Comparison of ENCODE assay signal across 16 cellular contexts in the genomic region with DNA sequence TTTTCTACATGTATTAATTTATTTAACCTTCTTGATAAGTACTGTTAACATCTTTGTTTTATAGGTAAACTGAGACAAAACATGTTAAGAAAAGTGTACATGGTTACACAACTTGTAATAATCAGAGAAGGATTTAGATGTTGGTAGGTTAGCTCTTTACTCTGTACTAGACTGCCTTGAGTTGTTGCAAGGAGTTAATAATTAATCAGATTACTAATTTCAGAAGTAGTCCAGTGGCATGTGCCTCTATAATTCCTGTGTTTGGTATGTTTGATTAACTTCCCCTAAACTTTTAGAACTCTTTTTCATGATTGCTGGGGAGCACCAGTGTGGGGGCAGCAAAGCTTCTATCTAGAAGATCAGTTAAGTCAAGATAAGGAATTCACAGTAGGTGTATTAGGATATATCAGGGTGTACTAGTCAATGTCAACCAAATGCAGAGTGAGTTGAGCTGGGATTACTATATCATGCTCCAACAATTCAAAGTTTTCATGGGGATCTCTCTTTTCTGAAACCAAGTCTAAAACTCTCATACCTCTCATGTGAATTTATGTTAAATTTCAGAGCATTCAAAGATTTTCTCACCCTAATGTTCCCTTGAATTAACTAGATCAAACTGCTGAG.
DNase-seq lines count a peak whose midpoint lies in the region; ATAC-seq, FAIRE-seq and TF ChIP-seq lines count a peak whose summit lies in the region.
"Had no signal": no experiment of that assay in that cellular context is flagged by ENCODE, and none has a peak within 500 bp of the region (broad histone marks: within the 10 kb centered on the region; RNA-seq: fewer than 3 reads in every experiment).

No MANE protein-coding gene starts in this region.

- H3K9ac ChIP-seq in kidney (ENCODE audit: low read length in 2 of 2): no peak overlapping the region

- ATAC-seq in GM18873 (IDR thresholded peaks at IDR 0.05; ENCODE audit: low FRiP score, unreplicated experiment) (peak; percentile 90), GM21528 (IDR thresholded peaks at IDR 0.05; ENCODE audit: low FRiP score, unreplicated experiment) (peak; percentile 85), HG03139 (IDR thresholded peaks at IDR 0.05; ENCODE audit: unreplicated experiment) (peak; percentile 86), mucosa of descending colon (no peak), GM18502 (IDR thresholded peaks at IDR 0.05; ENCODE audit: poor library complexity, unreplicated experiment) (no peak)
- ATAC-seq: activated T-helper 17 cell treated with anti-CD3 and anti-CD28 coated beads, Interleukin-2, amount 50 U/mL, for 72 hours; stimulated activated naive CD8-positive, alpha-beta T cell treated with anti-CD3 and anti-CD28 coated beads, Interleukin-15, Interleukin-2, amounts not matched to agents 100 U/mL and 50 U/mL, for 24 hours had no signal

- FAIRE-seq in kidney (lab: Jason Lieb, UNC): peak; percentile 78
- FAIRE-seq: endothelial cell of umbilical vein, H1 had no signal

- no peaks in the 10 kb centered on the region for H3K36me3 ChIP-seq in kidney (ENCODE audit: control insufficient read depth in 1 of 2, insufficient read depth in 2 of 2, low read length in 2 of 2)
- no peaks in the 10 kb centered on the region for H3K36me3 ChIP-seq in mucosa of descending colon (ENCODE audit: low read depth)
- no peaks in the 10 kb centered on the region for H3K36me3 ChIP-seq in brain microvascular endothelial cell (replicated peaks)
- H3K36me3 ChIP-seq: breast epithelium had no signal

- no peak overlapping the region for H3K4me3 ChIP-seq in kidney (ENCODE audit: low read length in 2 of 2)
- no peak overlapping the region for H3K4me3 ChIP-seq in mucosa of descending colon
- no peak overlapping the region for H3K4me3 ChIP-seq in brain microvascular endothelial cell (ENCODE audit: low read depth, low read length)
- H3K4me3 ChIP-seq: breast epithelium had no signal

- no peaks in the 10 kb centered on the region for H3K9me3 ChIP-seq in kidney (ENCODE audit: control insufficient read depth in 1 of 2, low read length in 2 of 2)
- H3K9me3 ChIP-seq in mucosa of descending colon: no peaks in the 10 kb centered on the region
- H3K9me3 ChIP-seq: breast epithelium had no signal

- in situ Hi-C loops in brain microvascular endothelial cell (cut with HindIII; ENCODE audit: low pct_ligation_motif_present, low sequenced_read_pairs): no loop called here

- no peak for DNase-seq in kidney
- DNase-seq in NCI-H2107 (lab: John Stamatoyannopoulos, UW): no peak
- no peak for DNase-seq in mucosa of descending colon
- DNase-seq in brain microvascular endothelial cell: no peak
- DNase-seq: CD8-positive, alpha-beta memory T cell; IMR-90; stimulated activated CD4-positive, alpha-beta T cell treated with anti-CD3 and anti-CD28 coated beads, Interleukin-2, amount 100 ng/mL, for 24 hours; stimulated activated naive CD8-positive, alpha-beta T cell treated with anti-CD3 and anti-CD28 coated beads, Interleukin-15, Interleukin-2, amounts not matched to agents 100 U/mL and 50 U/mL, for 24 hours had no signal

- TF ChIP-seq CTCF in kidney (IDR thresholded peaks at IDR 0.05; ENCODE audit: borderline replicate concordance, extremely low read depth, insufficient read depth) (no peak), mucosa of descending colon (IDR thresholded peaks at IDR 0.05) (no peak), brain microvascular endothelial cell (IDR thresholded peaks at IDR 0.05; ENCODE audit: low read depth, low read length, missing control alignments) (no peak)

- H3K27ac ChIP-seq in kidney (ENCODE audit: low read depth in 2 of 2, low read length in 2 of 2) (no peak overlapping the region), brain microvascular endothelial cell (no peak overlapping the region)
- H3K27ac ChIP-seq: breast epithelium had no signal

- no peaks in the 10 kb centered on the region for H3K27me3 ChIP-seq in brain microvascular endothelial cell (replicated peaks)
- H3K27me3 ChIP-seq: breast epithelium had no signal

- peaks cover 5 to 7% of the 10 kb centered on the region in 2 donors for H3K4me1 ChIP-seq in kidney (ENCODE audit: control insufficient read depth in 1 of 2, insufficient read depth in 1 of 2, low read depth in 1 of 2, low read length in 2 of 2)
- H3K4me1 ChIP-seq in mucosa of descending colon (ENCODE audit: low read depth): no peaks in the 10 kb centered on the region
- H3K4me1 ChIP-seq: breast epithelium had no signal

- intact Hi-C loops in kidney (cut with DNase I): no loop called here
- intact Hi-C loops in mucosa of descending colon (cut with DNase I, micrococcal nuclease): no loop called here

Comparison
In these comparisons a context has a peak if more than half of its experiments do, and no peak if none do; other contexts are left out.
1. ATAC-seq: peak in GM18873 (single experiment), GM21528 (single experiment) and HG03139 (single experiment); none in mucosa of descending colon (single experiment) and GM18502 (single experiment).